ENCODE assay signal across 11 cellular contexts in genomic region chr2:27122791-27123190, GRCh38. TPM values are rescaled to one million over a fixed set of nuclear protein-coding genes. Genes with fewer than 3 reads are reported as not detected.
A peak's percentile ranks its signal among the peaks of the same experiment; 100 is the strongest.
DNase-seq lines count a peak whose midpoint lies in the region; ATAC-seq and TF ChIP-seq lines count a peak whose summit lies in the region.
"Had no signal": no experiment of that assay in that cellular context is flagged by ENCODE, and none has a peak within 500 bp of the region (broad histone marks: within the 10 kb centered on the region; RNA-seq: fewer than 3 reads in every experiment).

No MANE protein-coding gene starts in this region.

- H3K27ac ChIP-seq in left ventricle myocardium inferior (replicated peaks), result peak overlapping the region; percentile 78
- H3K27ac ChIP-seq in upper lobe of right lung, result peak overlapping the region; percentile 55
- H3K27ac ChIP-seq: foreskin keratinocyte, RWPE1 had no signal

- peak overlapping the region; percentile 86 for H3K4me3 Mint-ChIP-seq in activated naive CD8-positive, alpha-beta T cell
- peak overlapping the region; percentile 89 to 95 (median 92) for H3K4me3 Mint-ChIP-seq in naive B cell

- TF ChIP-seq CTCF in left ventricle myocardium inferior (IDR thresholded peaks at IDR 0.05; ENCODE audit: borderline replicate concordance) (no peak), upper lobe of right lung (IDR thresholded peaks at IDR 0.05) (no peak)

- H3K27ac Mint-ChIP-seq in activated naive CD8-positive, alpha-beta T cell, result peak overlapping the region; percentile 54
- no peak overlapping the region for H3K27ac Mint-ChIP-seq in naive B cell

- no peak for DNase-seq in left ventricle myocardium inferior
- DNase-seq in Right ventricle myocardium inferior (ENCODE audit: missing footprints), result no peak
- DNase-seq in naive B cell, result no peak
- no peak for DNase-seq in upper lobe of right lung
- DNase-seq in A172 (ENCODE audit: low spot score), result no peak
- DNase-seq: foreskin keratinocyte had no signal

- peaks cover 4% of the 10 kb centered on the region for H3K36me3 Mint-ChIP-seq in activated naive CD8-positive, alpha-beta T cell
- no peaks in the 10 kb centered on the region for H3K36me3 Mint-ChIP-seq in naive B cell

- H3K9me3 Mint-ChIP-seq in activated naive CD8-positive, alpha-beta T cell (ENCODE audit: low read depth), result no peaks in the 10 kb centered on the region
- peaks cover 0 to 3% (median 0%) of the 10 kb centered on the region in 7 donors for H3K9me3 Mint-ChIP-seq in naive B cell

- peaks cover 18% of the 10 kb centered on the region for H3K4me1 Mint-ChIP-seq in activated naive CD8-positive, alpha-beta T cell (ENCODE audit: low read depth)
- peaks cover 7 to 19% (median 13%) of the 10 kb centered on the region in 3 donors for H3K4me1 Mint-ChIP-seq in naive B cell

- intact Hi-C loops in left ventricle myocardium inferior (cut with micrococcal nuclease), result no loop called here
- intact Hi-C loops in Right ventricle myocardium inferior (cut with DNase I), result no loop called here
- intact Hi-C loops in upper lobe of right lung (cut with DNase I), result no loop called here

- ATAC-seq in Right ventricle myocardium inferior (no peak), naive B cell (ENCODE audit: low read depth in 2 of 2) (no peak), upper lobe of right lung (no peak), HG03469 (IDR thresholded peaks at IDR 0.05; ENCODE audit: unreplicated experiment) (no peak), HG03378 (IDR thresholded peaks at IDR 0.05; ENCODE audit: unreplicated experiment) (no peak)

- no peaks in the 10 kb centered on the region for H3K9me3 ChIP-seq in left ventricle myocardium inferior (replicated peaks)
- H3K9me3 ChIP-seq in upper lobe of right lung, result no peaks in the 10 kb centered on the region

- H3K36me3 ChIP-seq in left ventricle myocardium inferior (no peaks in the 10 kb centered on the region), upper lobe of right lung (no peaks in the 10 kb centered on the region)

- H3K4me3 ChIP-seq in left ventricle myocardium inferior, result peak overlapping the region; percentile 75
- peak overlapping the region; percentile 62 for H3K4me3 ChIP-seq in upper lobe of right lung

- H3K27me3 ChIP-seq in left ventricle myocardium inferior (ENCODE audit: low read depth) (peaks cover 23% of the 10 kb centered on the region), upper lobe of right lung (peaks cover 17% of the 10 kb centered on the region)

- H3K4me1 ChIP-seq in left ventricle myocardium inferior (peaks cover 32% of the 10 kb centered on the region), upper lobe of right lung (peaks cover 10% of the 10 kb centered on the region)
- H3K4me1 ChIP-seq: foreskin keratinocyte had no signal

- peaks cover 10% of the 10 kb centered on the region for H3K27me3 Mint-ChIP-seq in activated naive CD8-positive, alpha-beta T cell
- H3K27me3 Mint-ChIP-seq in naive B cell, result peaks cover 16 to 38% (median 35%) of the 10 kb centered on the region in 3 donors

RNA-seq across cellular contexts. Expression of gene ABHD1, which starts 0.8 kb away (rescaled TPM):
- 3.5 TPM for total RNA-seq in left ventricle myocardium inferior
- total RNA-seq in Right ventricle myocardium inferior, result 2.4 TPM
- polyA plus RNA-seq in naive B cell (ENCODE audit: low read depth in 6 of 6), result 1 to 10 TPM in 2 of 6 donors, not detected in 4; 1.2 to 1.3 TPM
- 0.35 TPM for total RNA-seq in upper lobe of right lung
- total RNA-seq in A172 (2014; rRNA removed; shearing (Covaris generic)), result 2.2 TPM in 1 of 2 replicates, not detected in the other
- total RNA-seq: foreskin keratinocyte had no signal
- polyA plus RNA-seq: foreskin keratinocyte had no signal

RNA-seq across cellular contexts. Expression of gene CGREF1, which starts 3.9 kb away (rescaled TPM):
- total RNA-seq in left ventricle myocardium inferior, result 0.80 TPM
- 0.84 TPM for total RNA-seq in Right ventricle myocardium inferior
- not detected for polyA plus RNA-seq in naive B cell (ENCODE audit: low read depth in 6 of 6)
- total RNA-seq in upper lobe of right lung, result 0.43 TPM
- total RNA-seq in A172 (2014; rRNA removed; shearing (Covaris generic)), result 0.17 and 0.40 TPM in 2 replicates

RNA-seq across cellular contexts. Expression of gene PREB, which starts 11.6 kb away (rescaled TPM):
- total RNA-seq in left ventricle myocardium inferior (54.6 TPM), Right ventricle myocardium inferior (54.5 TPM), upper lobe of right lung (42.1 TPM)
- polyA plus RNA-seq in naive B cell (ENCODE audit: low read depth in 6 of 6), result 100 to 1,000 TPM in 1 of 6 donors, 10 to 100 TPM in 5; 51.0 to 101 (median 56.2) TPM
- 79.5 and 89.2 TPM in 2 replicates for total RNA-seq in A172 (2014; rRNA removed; shearing (Covaris generic))

RNA-seq across cellular contexts. Expression of gene PRR30, which starts 16.4 kb away (rescaled TPM):
- total RNA-seq in left ventricle myocardium inferior (not detected), Right ventricle myocardium inferior (not detected), upper lobe of right lung (not detected)
- polyA plus RNA-seq in naive B cell (ENCODE audit: low read depth in 6 of 6), result not detected
- not detected in 2 replicates for total RNA-seq in A172 (2014; rRNA removed; shearing (Covaris generic))
- total RNA-seq: foreskin keratinocyte, liver had no signal
- polyA plus RNA-seq: foreskin keratinocyte, liver had no signal

RNA-seq across cellular contexts. Expression of gene TCF23, which starts 26.0 kb away (rescaled TPM):
- total RNA-seq in left ventricle myocardium inferior (0.08 TPM), Right ventricle myocardium inferior (0.16 TPM), upper lobe of right lung (not detected)
- polyA plus RNA-seq in naive B cell (ENCODE audit: low read depth in 6 of 6), result not detected
- total RNA-seq in A172 (2014; rRNA removed; shearing (Covaris generic)), result not detected in 2 replicates
